In genomic region chr15:38507570-38507969, GRCh38 we compare ENCODE assay signal across 26 cellular contexts. TPM values are rescaled to one million over a fixed set of nuclear protein-coding genes. Genes with fewer than 3 reads are reported as not detected.
DNase-seq lines count a peak whose midpoint lies in the region; ATAC-seq and TF ChIP-seq lines count a peak whose summit lies in the region.
"Had no signal": no experiment of that assay in that cellular context is flagged by ENCODE, and none has a peak within 500 bp of the region (broad histone marks: within the 10 kb centered on the region; RNA-seq: fewer than 3 reads in every experiment).

No MANE protein-coding gene starts in this region.

- H3K9me3 Mint-ChIP-seq in CD4-positive, CD25-positive, alpha-beta regulatory T cell, result no peaks in the 10 kb centered on the region
- no peaks in the 10 kb centered on the region for H3K9me3 Mint-ChIP-seq in activated CD8-positive, alpha-beta T cell treated with anti-CD3 and anti-CD28 coated beads for 36 hours
- H3K9me3 Mint-ChIP-seq: GM23338, HFFc6, mesothelial cell of epicardium, nephron progenitor cell had no signal

- peaks cover 64% of the 10 kb centered on the region for H3K36me3 Mint-ChIP-seq in CD4-positive, CD25-positive, alpha-beta regulatory T cell
- H3K36me3 Mint-ChIP-seq in activated CD8-positive, alpha-beta T cell treated with anti-CD3 and anti-CD28 coated beads for 36 hours (ENCODE audit: low read depth), result peaks cover 76% of the 10 kb centered on the region
- H3K36me3 Mint-ChIP-seq: mesothelial cell of epicardium had no signal

- peak overlapping the region in 2 of 3 donors; percentile 50 to 82 for H3K27ac Mint-ChIP-seq in CD4-positive, CD25-positive, alpha-beta regulatory T cell
- peak overlapping the region; percentile 93 for H3K27ac Mint-ChIP-seq in activated CD8-positive, alpha-beta T cell treated with anti-CD3 and anti-CD28 coated beads for 36 hours
- H3K27ac Mint-ChIP-seq: GM23338, HFFc6, mesothelial cell of epicardium, nephron progenitor cell had no signal

- H3K4me3 ChIP-seq in CD4-positive, CD25-positive, alpha-beta regulatory T cell (ENCODE audit: low read depth, low read length), result no peak overlapping the region
- H3K4me3 ChIP-seq: ascending aorta, GM23338, pancreas, transverse colon had no signal

- intact Hi-C loops in activated CD8-positive, alpha-beta T cell treated with anti-CD3 and anti-CD28 coated beads for 36 hours (cut with micrococcal nuclease), result no loop called here

- no peak for ATAC-seq in CD4-positive, CD25-positive, alpha-beta regulatory T cell (ENCODE audit: low read depth in 2 of 2)
- no peak for ATAC-seq in activated CD8-positive, alpha-beta T cell treated with anti-CD3 and anti-CD28 coated beads for 36 hours
- ATAC-seq in esophagus mucosa, result peak; percentile 14
- ATAC-seq: GM23338, left ventricle myocardium superior, pancreas, right cardiac atrium had no signal

- H3K27ac ChIP-seq in CD4-positive, CD25-positive, alpha-beta regulatory T cell (ENCODE audit: insufficient read depth, low read length, poor library complexity, severe bottlenecking), result no peak overlapping the region
- H3K27ac ChIP-seq: ascending aorta, pancreas, transverse colon had no signal

- CTCF ChIA-PET in activated CD8-positive, alpha-beta T cell treated with anti-CD3 and anti-CD28 coated beads for 36 hours (lab: Charles Lee), result interaction anchor here (0.8 to 7.3 kb wide), 7 partner anchors 8 to 190 kb away, joined by 3 to 46 read pairs (median 4); no protein-coding TSS in a partner anchor

- peaks cover 0 to 17% (median 14%) of the 10 kb centered on the region in 4 donors for H3K4me1 Mint-ChIP-seq in CD4-positive, CD25-positive, alpha-beta regulatory T cell
- peaks cover 38% of the 10 kb centered on the region for H3K4me1 Mint-ChIP-seq in activated CD8-positive, alpha-beta T cell treated with anti-CD3 and anti-CD28 coated beads for 36 hours (ENCODE audit: low read depth)
- H3K4me1 Mint-ChIP-seq: GM23338, mesothelial cell of epicardium, nephron progenitor cell had no signal

- H3K9me3 ChIP-seq in CD4-positive, CD25-positive, alpha-beta regulatory T cell (ENCODE audit: control insufficient read depth in 2 of 2, low read length in 2 of 2), result no peaks in the 10 kb centered on the region
- H3K9me3 ChIP-seq: ascending aorta, pancreas, transverse colon had no signal

- POLR2A ChIA-PET in activated CD8-positive, alpha-beta T cell treated with anti-CD3 and anti-CD28 coated beads for 36 hours (lab: Charles Lee), result interaction anchor here (1.0 to 2.4 kb wide), 5 partner anchors 9 to 178 kb away, joined by 3 to 9 read pairs (median 4); no protein-coding TSS in a partner anchor

- no peak for TF ChIP-seq CTCF in activated CD8-positive, alpha-beta T cell treated with anti-CD3 and anti-CD28 coated beads for 36 hours (IDR thresholded peaks at IDR 0.05)

- no peaks in the 10 kb centered on the region for H3K27me3 Mint-ChIP-seq in CD4-positive, CD25-positive, alpha-beta regulatory T cell
- no peaks in the 10 kb centered on the region for H3K27me3 Mint-ChIP-seq in activated CD8-positive, alpha-beta T cell treated with anti-CD3 and anti-CD28 coated beads for 36 hours

- H3K4me1 ChIP-seq in CD4-positive, CD25-positive, alpha-beta regulatory T cell (ENCODE audit: control insufficient read depth, insufficient read depth, low read length, poor library complexity, severe bottlenecking), result no peaks in the 10 kb centered on the region
- H3K4me1 ChIP-seq: ascending aorta, pancreas, transverse colon had no signal

- peak; percentile 6 for DNase-seq in NCI-H748 (lab: John Stamatoyannopoulos, UW; ENCODE audit: unreplicated experiment)
- DNase-seq in NCI-H748 treated with DMSO at 0.1 percent for 48 hours (lab: John Stamatoyannopoulos, UW), result no peak
- no peak for DNase-seq in CD4-positive, CD25-positive, alpha-beta regulatory T cell
- DNase-seq in activated CD8-positive, alpha-beta T cell treated with anti-CD3 and anti-CD28 coated beads for 36 hours, result no peak
- DNase-seq in stimulated activated CD4-positive, alpha-beta T cell treated with anti-CD3 and anti-CD28 coated beads, Interleukin-2, amount 100 ng/mL, for 48 hours, result no peak
- no peak for DNase-seq in C1 segment of cervical spinal cord (lab: John Stamatoyannopoulos, UW)
- DNase-seq in HPDE6-E6E7 (ENCODE audit: extremely low spot score), result no peak
- DNase-seq: 8988T; activated CD4-positive, CD25-positive, alpha-beta regulatory T cell treated with anti-CD3 and anti-CD28 coated beads, Interleukin-2, amount 50 U/mL, for 72 hours; activated gamma-delta T cell; DND-41; HFFc6; left ventricle myocardium superior; NCI-H1436 treated with DMSO at 0.1 percent for 48 hours; NCI-H446 treated with DMSO at 0.1 percent for 48 hours; nephron progenitor cell; pancreas; right cardiac atrium; SIG-M5; stimulated activated CD4-positive, alpha-beta T cell treated with anti-CD3 and anti-CD28 coated beads, Interleukin-12 subunit alpha, Interleukin-12 subunit beta, amount 100 ng/mL, for 4 hours; SW 1271; transverse colon had no signal

- H3K27me3 ChIP-seq in CD4-positive, CD25-positive, alpha-beta regulatory T cell (ENCODE audit: control insufficient read depth, insufficient read depth, low read length), result no peaks in the 10 kb centered on the region
- H3K27me3 ChIP-seq: ascending aorta, pancreas, transverse colon had no signal

- peaks cover 100% of the 10 kb centered on the region for H3K36me3 ChIP-seq in CD4-positive, CD25-positive, alpha-beta regulatory T cell (ENCODE audit: control insufficient read depth, insufficient read depth, low read length)
- H3K36me3 ChIP-seq: ascending aorta, pancreas, transverse colon had no signal

- no peak overlapping the region for H3K4me3 Mint-ChIP-seq in CD4-positive, CD25-positive, alpha-beta regulatory T cell
- no peak overlapping the region for H3K4me3 Mint-ChIP-seq in activated CD8-positive, alpha-beta T cell treated with anti-CD3 and anti-CD28 coated beads for 36 hours
- H3K4me3 Mint-ChIP-seq: GM23338, HFFc6, mesothelial cell of epicardium, nephron progenitor cell had no signal

RNA-seq across cellular contexts. Expression of gene FAM98B, which starts 53.6 kb away (rescaled TPM):
- 19.3 TPM for total RNA-seq in CD4-positive, CD25-positive, alpha-beta regulatory T cell
- 1 to 10 TPM; 2.2 to 4.4 (median 3.8) TPM for polyA plus RNA-seq in CD4-positive, CD25-positive, alpha-beta regulatory T cell
- total RNA-seq in activated CD8-positive, alpha-beta T cell treated with anti-CD3 and anti-CD28 coated beads for 36 hours, result 10 to 100 TPM; 51.0 to 61.8 TPM
- 8.9 TPM for total RNA-seq in esophagus mucosa

RNA-seq across cellular contexts. Expression of gene RASGRP1, which starts 57.0 kb away (rescaled TPM):
- total RNA-seq in CD4-positive, CD25-positive, alpha-beta regulatory T cell, result 216 TPM
- 100 to 1,000 TPM in 1 of 4 donors, 10 to 100 TPM in 3; 74.5 to 108 (median 86.6) TPM for polyA plus RNA-seq in CD4-positive, CD25-positive, alpha-beta regulatory T cell
- total RNA-seq in activated CD8-positive, alpha-beta T cell treated with anti-CD3 and anti-CD28 coated beads for 36 hours, result 100 to 1,000 TPM; 105 to 106 TPM
- 21.2 TPM for total RNA-seq in esophagus mucosa
- total RNA-seq: ascending aorta had no signal
